In the genomic region with DNA sequence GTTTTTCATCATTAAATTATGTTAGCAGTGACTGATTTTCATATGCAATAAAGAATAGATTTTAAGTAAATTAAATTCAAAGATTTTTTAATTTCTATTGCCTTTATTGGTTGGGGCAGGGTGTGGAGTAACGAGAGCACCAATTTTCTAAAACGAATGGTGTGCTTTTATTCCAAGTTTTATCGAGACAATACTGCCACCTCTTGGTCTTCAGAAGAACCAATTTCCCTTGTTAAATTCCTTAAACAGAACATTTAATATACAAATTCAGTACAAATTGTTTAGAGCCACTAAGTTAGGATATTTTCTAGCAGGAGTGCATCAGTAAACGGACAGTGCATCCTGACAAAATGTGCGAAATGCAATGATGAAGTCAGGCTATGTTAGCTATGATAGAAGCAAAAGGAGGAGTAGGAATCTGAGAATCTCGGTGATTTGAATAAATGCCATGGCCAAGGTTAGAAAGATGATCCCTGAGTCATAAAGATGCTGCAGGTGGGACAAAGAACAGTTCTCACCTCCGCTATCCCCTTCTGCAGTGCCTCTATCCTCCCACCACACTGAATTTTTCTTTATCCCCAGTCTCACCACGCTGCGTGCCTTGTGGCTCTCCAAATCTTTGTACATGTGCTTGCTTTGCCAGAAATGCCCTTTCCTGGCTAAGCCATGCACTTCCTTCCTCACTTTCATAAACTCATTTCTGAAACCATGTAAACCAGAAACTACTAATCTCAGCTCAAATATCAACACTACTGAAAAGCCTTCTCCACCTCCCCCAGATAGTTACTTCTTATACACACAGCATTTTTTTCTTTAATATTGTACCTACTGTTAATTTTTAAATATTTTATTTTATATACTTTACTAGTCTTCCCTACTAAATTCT, we compare ENCODE assay signal across 8 cellular contexts. TPM values are rescaled to one million over a fixed set of nuclear protein-coding genes. Genes with fewer than 3 reads are reported as not detected.
DNase-seq lines count a peak whose midpoint lies in the region; ATAC-seq and TF ChIP-seq lines count a peak whose summit lies in the region.

No MANE protein-coding gene starts in this region.

- DNase-seq in natural killer cell (no peak), NCI-H2196 (lab: John Stamatoyannopoulos, UW; ENCODE audit: unreplicated experiment) (peak; percentile 35), cerebellum (ENCODE audit: low spot score) (peak; percentile 41), mesendoderm (peak; percentile 42), NCI-H524 treated with DMSO at 0.1 percent for 48 hours (lab: John Stamatoyannopoulos, UW) (no peak)
- no peak for DNase-seq in natural killer cell treated with Interleukin-12 subunit alpha and Interleukin-12 subunit beta and Interleukin-15 and Interleukin-18, amount 100 ng/mL, for 72 hours (ENCODE audit: low spot score)
- no peak for DNase-seq in activated CD4-positive, CD25-positive, alpha-beta regulatory T cell treated with anti-CD3 and anti-CD28 coated beads, Interleukin-2, amount 50 U/mL, for 72 hours

- no peak overlapping the region for H3K56ac ChIP-seq in mesendoderm (ENCODE audit: low read length)

- no CpG with 5 or more reads among the region's 9 CpGs for WGBS in mesendoderm (ENCODE audit: extremely low coverage, insufficient coverage, low lambda C conversion rate)

- no peak overlapping the region for H3K4ac ChIP-seq in mesendoderm (ENCODE audit: low read depth, low read length)

- no peaks in the 10 kb centered on the region for H3K79me1 ChIP-seq in mesendoderm (ENCODE audit: low read length)

- no peak overlapping the region for H3K27ac ChIP-seq in mesendoderm (ENCODE audit: low read depth, low read length)

- H3K4me3 Mint-ChIP-seq in natural killer cell: no peak overlapping the region
- H3K4me3 Mint-ChIP-seq in natural killer cell treated with Interleukin-12 subunit alpha and Interleukin-12 subunit beta and Interleukin-15 and Interleukin-18, amount 100 ng/mL, for 72 hours: no peak overlapping the region

- H3K23ac ChIP-seq in mesendoderm (ENCODE audit: low read length): no peak overlapping the region

- H3K9ac ChIP-seq in mesendoderm (ENCODE audit: low read length): no peak overlapping the region

- H3K4me2 ChIP-seq in mesendoderm (ENCODE audit: low read length): no peak overlapping the region

- no peak overlapping the region for H3K18ac ChIP-seq in mesendoderm (ENCODE audit: low read length)

- H3K27me3 ChIP-seq in mesendoderm (ENCODE audit: insufficient read depth, low read length, poor library complexity): no peaks in the 10 kb centered on the region

- H2BK15ac ChIP-seq in mesendoderm (replicated peaks; ENCODE audit: low read depth): no peak overlapping the region

- H2BK5ac ChIP-seq in mesendoderm (ENCODE audit: low read length): no peak overlapping the region

- H3K27me3 Mint-ChIP-seq in natural killer cell (ENCODE audit: low read depth in 2 of 2): peaks cover 0 to 3% of the 10 kb centered on the region in 2 donors
- no peaks in the 10 kb centered on the region for H3K27me3 Mint-ChIP-seq in natural killer cell treated with Interleukin-12 subunit alpha and Interleukin-12 subunit beta and Interleukin-15 and Interleukin-18, amount 100 ng/mL, for 72 hours

- H3K79me2 ChIP-seq in mesendoderm (ENCODE audit: control insufficient read depth, insufficient read depth, low read length): no peaks in the 10 kb centered on the region

- peaks cover 8% of the 10 kb centered on the region for H3K36me3 ChIP-seq in mesendoderm (ENCODE audit: control insufficient read depth, insufficient read depth, low read length)

- no peak overlapping the region for H3K4me3 ChIP-seq in mesendoderm (ENCODE audit: low read length)

- intact Hi-C loops in natural killer cell (cut with micrococcal nuclease): loop anchor here (2.0 kb wide), 1 partner anchor 322 kb away; no protein-coding TSS in a partner anchor

- no peak overlapping the region for H4K8ac ChIP-seq in mesendoderm (ENCODE audit: low read depth, low read length)

- no peaks in the 10 kb centered on the region for H3K9me3 Mint-ChIP-seq in natural killer cell
- no peaks in the 10 kb centered on the region for H3K9me3 Mint-ChIP-seq in natural killer cell treated with Interleukin-12 subunit alpha and Interleukin-12 subunit beta and Interleukin-15 and Interleukin-18, amount 100 ng/mL, for 72 hours

- H3K27ac Mint-ChIP-seq in natural killer cell: no peak overlapping the region
- no peak overlapping the region for H3K27ac Mint-ChIP-seq in natural killer cell treated with Interleukin-12 subunit alpha and Interleukin-12 subunit beta and Interleukin-15 and Interleukin-18, amount 100 ng/mL, for 72 hours

- H2AK5ac ChIP-seq in mesendoderm (ENCODE audit: low read length): no peak overlapping the region

- H2BK120ac ChIP-seq in mesendoderm (ENCODE audit: low read depth, low read length): no peak overlapping the region

- no peaks in the 10 kb centered on the region for H3K36me3 Mint-ChIP-seq in natural killer cell
- H3K36me3 Mint-ChIP-seq in natural killer cell treated with Interleukin-12 subunit alpha and Interleukin-12 subunit beta and Interleukin-15 and Interleukin-18, amount 100 ng/mL, for 72 hours: no peaks in the 10 kb centered on the region

- H3K4me1 ChIP-seq in mesendoderm (ENCODE audit: control insufficient read depth, low read depth, low read length): no peaks in the 10 kb centered on the region

- H3K4me1 Mint-ChIP-seq in natural killer cell: no peaks in the 10 kb centered on the region
- peaks cover 0 to 5% of the 10 kb centered on the region in 2 donors for H3K4me1 Mint-ChIP-seq in natural killer cell treated with Interleukin-12 subunit alpha and Interleukin-12 subunit beta and Interleukin-15 and Interleukin-18, amount 100 ng/mL, for 72 hours (ENCODE audit: low read depth in 2 of 2)

- TF ChIP-seq CTCF in natural killer cell (IDR thresholded peaks at IDR 0.05): peak; percentile 53

- no peak overlapping the region for H4K5ac ChIP-seq in mesendoderm (ENCODE audit: low read length)

- ATAC-seq in natural killer cell: no peak
- no peak for ATAC-seq in natural killer cell treated with Interleukin-12 subunit alpha and Interleukin-12 subunit beta and Interleukin-15 and Interleukin-18, amount 100 ng/mL, for 72 hours
- no peak for ATAC-seq in HG03108 (IDR thresholded peaks at IDR 0.05; ENCODE audit: unreplicated experiment)

RNA-seq across cellular contexts. Expression of a gene that starts 31.9 kb away (rescaled TPM):
- total RNA-seq in natural killer cell: 1 to 10 TPM in 2 of 3 donors, under 1 TPM in 1; 0.99 to 2.3 (median 1.4) TPM
- total RNA-seq in natural killer cell treated with Interleukin-12 subunit alpha and Interleukin-12 subunit beta and Interleukin-15 and Interleukin-18, amount 100 ng/mL, for 72 hours: 1 to 10 TPM; 2.2 to 2.8 TPM
- total RNA-seq in cerebellum: 6.9 TPM
- 2.0 TPM for polyA plus RNA-seq in mesendoderm (2013, experiment 1 of 2)
- polyA plus RNA-seq in mesendoderm (2013, experiment 2 of 2): 2.1 TPM

Comparison
In these comparisons a context has a peak if more than half of its experiments do, and no peak if none do; other contexts are left out.
1. DNase-seq: peak in NCI-H2196 (single experiment), cerebellum (single experiment) and mesendoderm (single experiment); none in natural killer cell (single experiment), natural killer cell treated with Interleukin-12 subunit alpha and Interleukin-12 subunit beta and Interleukin-15 and Interleukin-18, amount 100 ng/mL, for 72 hours (single experiment), activated CD4-positive, CD25-positive, alpha-beta regulatory T cell treated with anti-CD3 and anti-CD28 coated beads, Interleukin-2, amount 50 U/mL, for 72 hours (single experiment) and NCI-H524 treated with DMSO at 0.1 percent for 48 hours (single experiment).